Comparison of ENCODE assay signal across 1 cellular context in the genomic region with DNA sequence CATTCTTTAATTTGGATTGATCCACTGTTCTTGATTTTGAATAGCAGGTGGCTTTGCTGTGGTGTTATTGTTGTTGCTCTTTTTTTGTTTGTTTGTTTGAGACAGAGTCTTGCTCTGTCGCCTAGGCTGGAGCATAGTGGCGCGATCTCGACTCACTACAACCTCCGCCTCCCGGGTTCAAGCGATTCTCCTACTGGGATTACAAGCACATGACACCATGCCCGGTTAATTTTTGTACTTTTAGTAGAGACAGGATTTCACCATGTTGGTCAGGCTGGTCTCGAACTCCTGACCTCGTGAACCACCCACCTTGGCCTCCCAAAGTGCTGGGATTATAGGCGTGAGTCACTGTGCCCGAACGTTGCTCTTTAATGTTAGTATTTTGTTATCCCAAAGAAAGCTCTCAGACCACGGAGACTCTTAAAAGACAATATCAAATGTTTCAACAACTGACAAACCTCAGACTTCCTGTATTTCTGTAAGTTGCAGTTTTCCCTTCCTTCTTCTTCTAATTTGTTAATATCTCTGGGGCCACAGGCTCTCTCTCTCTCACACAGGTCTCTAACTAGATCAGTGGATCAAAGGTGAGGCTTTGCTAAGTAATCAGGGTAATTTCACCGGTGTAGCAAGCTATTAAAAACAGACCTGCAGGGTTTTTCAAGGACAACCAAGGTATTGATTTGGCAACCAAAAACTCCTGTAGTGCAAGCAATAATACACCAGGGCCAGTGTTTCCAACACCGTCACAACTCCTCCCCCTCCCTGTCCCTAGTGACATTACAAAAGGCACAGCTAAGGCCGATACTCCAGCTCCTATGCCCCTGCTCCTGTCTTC.
TF ChIP-seq lines count a peak whose summit lies in the region.

No MANE protein-coding gene starts in this region.

TF ChIP-seq in HepG2, 621 proteins besides CTCF, POLR2A, EP300 and RAD21 (continued from another document and continues in another):
- TF ChIP-seq, protein P1, sequence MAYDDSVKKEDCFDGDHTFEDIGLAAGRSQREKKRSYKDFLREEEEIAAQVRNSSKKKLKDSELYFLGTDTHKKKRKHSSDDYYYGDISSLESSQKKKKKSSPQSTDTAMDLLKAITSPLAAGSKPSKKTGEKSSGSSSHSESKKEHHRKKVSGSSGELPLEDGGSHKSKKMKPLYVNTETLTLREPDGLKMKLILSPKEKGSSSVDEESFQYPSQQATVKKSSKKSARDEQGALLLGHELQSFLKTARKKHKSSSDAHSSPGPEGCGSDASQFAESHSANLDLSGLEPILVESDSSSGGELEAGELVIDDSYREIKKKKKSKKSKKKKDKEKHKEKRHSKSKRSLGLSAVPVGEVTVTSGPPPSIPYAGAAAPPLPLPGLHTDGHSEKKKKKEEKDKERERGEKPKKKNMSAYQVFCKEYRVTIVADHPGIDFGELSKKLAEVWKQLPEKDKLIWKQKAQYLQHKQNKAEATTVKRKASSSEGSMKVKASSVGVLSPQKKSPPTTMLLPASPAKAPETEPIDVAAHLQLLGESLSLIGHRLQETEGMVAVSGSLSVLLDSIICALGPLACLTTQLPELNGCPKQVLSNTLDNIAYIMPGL (CRISPR knock-in tag; IDR thresholded peaks at IDR 0.05; ENCODE audit: borderline replicate concordance in 1 of 2, low read depth in 1 of 2): peak in 1 of 2 experiments; percentile 72; a peak in 3 of 4 replicates
- TF ChIP-seq HOXA9 (CRISPR knock-in tag; IDR thresholded peaks at IDR 0.05; ENCODE audit: borderline replicate concordance) (no peak; the same call in 1 of the 2 replicates), SNAI1 (CRISPR knock-in tag; IDR thresholded peaks at IDR 0.05; ENCODE audit: borderline replicate concordance) (peak; percentile 27; the same call in 1 of the 2 replicates), HMGA1 (CRISPR knock-in tag; conservative IDR thresholded peaks at IDR 0.05) (no peak), ZBTB7B (CRISPR knock-in tag; IDR thresholded peaks at IDR 0.05) (no peak; the same call in 1 of the 2 replicates), IKZF4 (CRISPR knock-in tag; IDR thresholded peaks at IDR 0.05; ENCODE audit: borderline replicate concordance, low read depth, not compliant biosample characterization) (peak; percentile 60), NFE2 (CRISPR knock-in tag; IDR thresholded peaks at IDR 0.05) (no peak), EED (CRISPR knock-in tag; IDR thresholded peaks at IDR 0.05) (no peak), ZNF235 (CRISPR knock-in tag; IDR thresholded peaks at IDR 0.05; ENCODE audit: borderline replicate concordance) (no peak), ZNF335 (CRISPR knock-in tag; IDR thresholded peaks at IDR 0.05) (no peak; the same call in 1 of the 2 replicates), ZNF703 (CRISPR knock-in tag; IDR thresholded peaks at IDR 0.05; ENCODE audit: borderline replicate concordance) (no peak), ZNF263 (CRISPR knock-in tag; IDR thresholded peaks at IDR 0.05) (peak; percentile 3; the same call in 1 of the 2 replicates), ZMAT3 (CRISPR knock-in tag; conservative IDR thresholded peaks at IDR 0.05) (0 out of 2 replicates have a peak, but pooled peaks have one; percentile 18), MXD4 (CRISPR knock-in tag; IDR thresholded peaks at IDR 0.05) (peak; percentile 80), TCF7 (IDR thresholded peaks at IDR 0.05; ENCODE audit: low read depth) (peak; percentile 75), ZNF556 (CRISPR knock-in tag; IDR thresholded peaks at IDR 0.05; ENCODE audit: borderline replicate concordance) (peak; percentile 92; the same call in 1 of the 2 replicates), KAT2B (IDR thresholded peaks at IDR 0.05; ENCODE audit: borderline replicate concordance, low read depth, low read length) (peak; percentile 75; the same call in 1 of the 2 replicates), PITX1 (CRISPR knock-in tag; IDR thresholded peaks at IDR 0.05) (peak; percentile 88; the same call in 1 of the 2 replicates), MED13 (CRISPR knock-in tag; IDR thresholded peaks at IDR 0.05) (no peak), TARDBP (CRISPR knock-in tag; IDR thresholded peaks at IDR 0.05) (peak; percentile 87), TMF1 (CRISPR knock-in tag; IDR thresholded peaks at IDR 0.05; ENCODE audit: low read depth) (no peak), TBX2 (CRISPR knock-in tag; IDR thresholded peaks at IDR 0.05; ENCODE audit: borderline replicate concordance) (peak; percentile 98), ZNF296 (CRISPR knock-in tag; conservative IDR thresholded peaks at IDR 0.05) (no peak), ZBTB25 (CRISPR knock-in tag; IDR thresholded peaks at IDR 0.05) (peak; percentile 84), SKI (IDR thresholded peaks at IDR 0.05; ENCODE audit: partially characterized antibody) (peak; percentile 58), MTA3 (CRISPR knock-in tag; IDR thresholded peaks at IDR 0.05) (no peak), SATB2 (CRISPR knock-in tag; IDR thresholded peaks at IDR 0.05) (no peak), ZNF891 (CRISPR knock-in tag; IDR thresholded peaks at IDR 0.05) (no peak), ZNF441 (CRISPR knock-in tag; IDR thresholded peaks at IDR 0.05; ENCODE audit: borderline replicate concordance) (0 out of 2 replicates have a peak, but pooled peaks have one; percentile 48), ZNF644 (CRISPR knock-in tag; IDR thresholded peaks at IDR 0.05; ENCODE audit: low read depth) (peak; percentile 52; the same call in 1 of the 2 replicates), ZNF761 (CRISPR knock-in tag; conservative IDR thresholded peaks at IDR 0.05) (peak; percentile 77), RERE (CRISPR knock-in tag; IDR thresholded peaks at IDR 0.05; ENCODE audit: low read depth) (peak; percentile 80), TOE1 (CRISPR knock-in tag; IDR thresholded peaks at IDR 0.05) (peak; percentile 34; the same call in 1 of the 2 replicates), MTERF4 (CRISPR knock-in tag; IDR thresholded peaks at IDR 0.05) (no peak; the same call in 1 of the 2 replicates), AHR (CRISPR knock-in tag; IDR thresholded peaks at IDR 0.05) (no peak; the same call in 1 of the 2 replicates)
- TF ChIP-seq, protein P2, sequence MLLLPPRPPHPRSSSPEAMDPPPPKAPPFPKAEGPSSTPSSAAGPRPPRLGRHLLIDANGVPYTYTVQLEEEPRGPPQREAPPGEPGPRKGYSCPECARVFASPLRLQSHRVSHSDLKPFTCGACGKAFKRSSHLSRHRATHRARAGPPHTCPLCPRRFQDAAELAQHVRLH (CRISPR knock-in tag; IDR thresholded peaks at IDR 0.05; ENCODE audit: borderline replicate concordance, low read depth): peak; percentile 12; the same call in 1 of the 2 replicates
- TF ChIP-seq, protein P3, sequence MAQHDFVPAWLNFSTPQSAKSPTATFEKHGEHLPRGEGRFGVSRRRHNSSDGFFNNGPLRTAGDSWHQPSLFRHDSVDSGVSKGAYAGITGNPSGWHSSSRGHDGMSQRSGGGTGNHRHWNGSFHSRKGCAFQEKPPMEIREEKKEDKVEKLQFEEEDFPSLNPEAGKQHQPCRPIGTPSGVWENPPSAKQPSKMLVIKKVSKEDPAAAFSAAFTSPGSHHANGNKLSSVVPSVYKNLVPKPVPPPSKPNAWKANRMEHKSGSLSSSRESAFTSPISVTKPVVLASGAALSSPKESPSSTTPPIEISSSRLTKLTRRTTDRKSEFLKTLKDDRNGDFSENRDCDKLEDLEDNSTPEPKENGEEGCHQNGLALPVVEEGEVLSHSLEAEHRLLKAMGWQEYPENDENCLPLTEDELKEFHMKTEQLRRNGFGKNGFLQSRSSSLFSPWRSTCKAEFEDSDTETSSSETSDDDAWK (CRISPR knock-in tag; IDR thresholded peaks at IDR 0.05): no peak
- TF ChIP-seq, protein P4, sequence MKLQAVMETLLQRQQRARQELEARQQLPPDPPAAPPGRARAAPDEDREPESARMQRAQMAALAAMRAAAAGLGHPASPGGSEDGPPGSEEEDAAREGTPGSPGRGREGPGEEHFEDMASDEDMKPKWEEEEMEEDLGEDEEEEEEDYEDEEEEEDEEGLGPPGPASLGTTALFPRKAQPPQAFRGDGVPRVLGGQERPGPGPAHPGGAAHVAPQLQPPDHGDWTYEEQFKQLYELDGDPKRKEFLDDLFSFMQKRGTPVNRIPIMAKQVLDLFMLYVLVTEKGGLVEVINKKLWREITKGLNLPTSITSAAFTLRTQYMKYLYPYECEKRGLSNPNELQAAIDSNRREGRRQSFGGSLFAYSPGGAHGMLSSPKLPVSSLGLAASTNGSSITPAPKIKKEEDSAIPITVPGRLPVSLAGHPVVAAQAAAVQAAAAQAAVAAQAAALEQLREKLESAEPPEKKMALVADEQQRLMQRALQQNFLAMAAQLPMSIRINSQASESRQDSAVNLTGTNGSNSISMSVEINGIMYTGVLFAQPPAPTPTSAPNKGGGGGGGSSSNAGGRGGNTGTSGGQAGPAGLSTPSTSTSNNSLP (IDR thresholded peaks at IDR 0.05; ENCODE audit: low read depth, low read length): peak; percentile 100
- TF ChIP-seq, protein P5, sequence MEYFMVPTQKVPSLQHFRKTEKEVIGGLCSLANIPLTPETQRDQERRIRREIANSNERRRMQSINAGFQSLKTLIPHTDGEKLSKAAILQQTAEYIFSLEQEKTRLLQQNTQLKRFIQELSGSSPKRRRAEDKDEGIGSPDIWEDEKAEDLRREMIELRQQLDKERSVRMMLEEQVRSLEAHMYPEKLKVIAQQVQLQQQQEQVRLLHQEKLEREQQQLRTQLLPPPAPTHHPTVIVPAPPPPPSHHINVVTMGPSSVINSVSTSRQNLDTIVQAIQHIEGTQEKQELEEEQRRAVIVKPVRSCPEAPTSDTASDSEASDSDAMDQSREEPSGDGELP (IDR thresholded peaks at IDR 0.05; ENCODE audit: borderline replicate concordance, low read depth): no peak; the same call in 1 of the 2 replicates
- TF ChIP-seq, protein P6, sequence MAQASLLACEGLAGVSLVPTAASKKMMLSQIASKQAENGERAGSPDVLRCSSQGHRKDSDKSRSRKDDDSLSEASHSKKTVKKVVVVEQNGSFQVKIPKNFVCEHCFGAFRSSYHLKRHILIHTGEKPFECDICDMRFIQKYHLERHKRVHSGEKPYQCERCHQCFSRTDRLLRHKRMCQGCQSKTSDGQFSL (CRISPR knock-in tag; IDR thresholded peaks at IDR 0.05): no peak
